ENCODE assay signal across 23 cellular contexts in genomic region chr1:55334797-55335196, GRCh38.
"Had no signal": no experiment of that assay in that cellular context is flagged by ENCODE, and none has a peak within 500 bp of the region (broad histone marks: within the 10 kb centered on the region; RNA-seq: fewer than 3 reads in every experiment).

No MANE protein-coding gene starts in this region.

- H3K9ac ChIP-seq: KMS-11 had no signal

- H3K27ac Mint-ChIP-seq: IgD-negative memory B cell had no signal

- H3K4me2 ChIP-seq: KMS-11 had no signal

- H3K4me3 ChIP-seq: K562, SJCRH30, SK-N-MC had no signal

- H3K4me3 Mint-ChIP-seq: IgD-negative memory B cell had no signal

- H3K27ac ChIP-seq: KMS-11, RWPE1, SJCRH30, SK-N-MC had no signal

- H3K36me3 ChIP-seq: SJCRH30 had no signal

- FAIRE-seq: HepG2, K562 had no signal

- DNase-seq: Kasumi-1, MM.1S, NCI-H1092 treated with DMSO at 0.1 percent for 48 hours, NCI-H1436, NCI-H187, NCI-H2029, NCI-H2081 treated with DMSO at 0.1 percent for 48 hours, NCI-H2171, NCI-H446, NCI-H510A, NCI-H524 treated with DMSO at 0.1 percent for 48 hours, NCI-H69, NCI-H774, PC-3, SHP77 treated with DMSO at 0.1 percent for 48 hours, SJCRH30 had no signal

- ATAC-seq: HepG2, Panc1, PC-3 had no signal

- H3K4me1 Mint-ChIP-seq: IgD-negative memory B cell had no signal

- H3K4me1 ChIP-seq: SJCRH30 had no signal
